Comparison of ENCODE assay signal across 8 cellular contexts in genomic region chr3:126134219-126134975, GRCh38. TPM values are rescaled to one million over a fixed set of nuclear protein-coding genes. Genes with fewer than 3 reads are reported as not detected.
A peak's percentile ranks its signal among the peaks of the same experiment; 100 is the strongest.
DNase-seq lines count a peak whose midpoint lies in the region; ATAC-seq and TF ChIP-seq lines count a peak whose summit lies in the region.

No MANE protein-coding gene starts in this region.

- peak; percentile 45 for ATAC-seq in lung (ENCODE audit: insufficient read depth, low FRiP score)
- ATAC-seq in HG02970 (IDR thresholded peaks at IDR 0.05; ENCODE audit: low FRiP score, unreplicated experiment) = no peak

- H3K9me3 ChIP-seq in lung (ENCODE audit: control insufficient read depth in 2 of 2, insufficient read depth in 1 of 2, low read length in 1 of 2) = no peaks in the 10 kb centered on the region

- peaks cover 0 to 7% (median 0%) of the 10 kb centered on the region in 45 donors for H3K27me3 ChIP-seq in dorsolateral prefrontal cortex
- no peaks in the 10 kb centered on the region for H3K27me3 ChIP-seq in lung (ENCODE audit: control insufficient read depth, insufficient read depth)

- DNase-seq in 8988T = peak; percentile 44
- DNase-seq in NCI-H2081 treated with DMSO at 0.1 percent for 48 hours (lab: John Stamatoyannopoulos, UW) = peak; percentile 16
- DNase-seq in activated CD4-positive, alpha-beta T cell treated with anti-CD3 and anti-CD28 coated beads for 1 hour = peak; percentile 16
- DNase-seq in dorsolateral prefrontal cortex = peak; percentile 51 to 80 (median 65)
- peak; percentile 45 for DNase-seq in lung (ENCODE audit: low spot score)
- DNase-seq in stimulated activated CD8-positive, alpha-beta memory T cell treated with anti-CD3 and anti-CD28 coated beads, Interleukin-2, amount 100 ng/mL, for 48 hours (ENCODE audit: low read depth in 2 of 2) = peak; percentile 11 to 37

- WGBS in lung, 2 donors = 41 to 46% methylated on average over 23 of the region's 23 CpGs

- no peaks in the 10 kb centered on the region for H3K36me3 ChIP-seq in lung (ENCODE audit: control insufficient read depth in 2 of 2, insufficient read depth in 2 of 2, low read length in 2 of 2)

- intact Hi-C loops in dorsolateral prefrontal cortex (cut with DNase I) = loop anchor here (5.0 kb wide), 3 partner anchors 123 to 258 kb away; partner anchors contain the start of gene CFAP100 (in 1 of the 2)

- TF ChIP-seq CTCF in GM12875 (IDR thresholded peaks at IDR 0.05; ENCODE audit: borderline replicate concordance, insufficient read depth, low read depth, low read length) (peak; percentile 70), dorsolateral prefrontal cortex (IDR thresholded peaks at IDR 0.05 in 54 of 56, conservative IDR thresholded peaks at IDR 0.05 in 2 of 56; ENCODE audit: low read depth in 1 of 56, partially characterized antibody in 56 of 56) (peak; percentile 60 to 90 (median 81)), lung (IDR thresholded peaks at IDR 0.05; ENCODE audit: control extremely low read depth, extremely low read depth) (peak; percentile 53)

- H3K27ac ChIP-seq in dorsolateral prefrontal cortex = no peak overlapping the region
- H3K27ac ChIP-seq in lung (ENCODE audit: low read depth in 1 of 2, low read length in 1 of 2) = no peak overlapping the region

- H3K4me1 ChIP-seq in lung (ENCODE audit: control insufficient read depth in 2 of 2, insufficient read depth in 2 of 2, low read length in 2 of 2) = peaks cover 0 to 3% of the 10 kb centered on the region in 2 donors

- no peak overlapping the region for H3K4me3 ChIP-seq in GM12875 (ENCODE audit: low read depth, low read length)
- H3K4me3 ChIP-seq in dorsolateral prefrontal cortex = peak overlapping the region in 1 of 59 donors; percentile 31
- H3K4me3 ChIP-seq in lung = no peak overlapping the region

RNA-seq across cellular contexts. Expression of gene ALDH1L1, which starts 46.0 kb away (rescaled TPM):
- total RNA-seq in dorsolateral prefrontal cortex = 100 to 1,000 TPM in 27 of 120 experiments, 10 to 100 TPM in 93; 34.5 to 185 (median 74.8) TPM
- total RNA-seq in lung = 1 to 10 TPM in 1 of 2 donors, under 1 TPM in 1; 0.51 to 9.0 TPM
- polyA plus RNA-seq in lung = 1 to 10 TPM; 2.3 to 3.3 TPM

RNA-seq across cellular contexts. Expression of gene SLC41A3, which starts 50.5 kb away (rescaled TPM):
- 100 to 1,000 TPM in 53 of 120 experiments, 10 to 100 TPM in 67; 47.0 to 128 (median 96.7) TPM for total RNA-seq in dorsolateral prefrontal cortex
- 10 to 100 TPM; 37.8 to 50.2 TPM for total RNA-seq in lung
- polyA plus RNA-seq in lung = 10 to 100 TPM; 16.9 to 31.9 TPM
